In the genomic region with DNA sequence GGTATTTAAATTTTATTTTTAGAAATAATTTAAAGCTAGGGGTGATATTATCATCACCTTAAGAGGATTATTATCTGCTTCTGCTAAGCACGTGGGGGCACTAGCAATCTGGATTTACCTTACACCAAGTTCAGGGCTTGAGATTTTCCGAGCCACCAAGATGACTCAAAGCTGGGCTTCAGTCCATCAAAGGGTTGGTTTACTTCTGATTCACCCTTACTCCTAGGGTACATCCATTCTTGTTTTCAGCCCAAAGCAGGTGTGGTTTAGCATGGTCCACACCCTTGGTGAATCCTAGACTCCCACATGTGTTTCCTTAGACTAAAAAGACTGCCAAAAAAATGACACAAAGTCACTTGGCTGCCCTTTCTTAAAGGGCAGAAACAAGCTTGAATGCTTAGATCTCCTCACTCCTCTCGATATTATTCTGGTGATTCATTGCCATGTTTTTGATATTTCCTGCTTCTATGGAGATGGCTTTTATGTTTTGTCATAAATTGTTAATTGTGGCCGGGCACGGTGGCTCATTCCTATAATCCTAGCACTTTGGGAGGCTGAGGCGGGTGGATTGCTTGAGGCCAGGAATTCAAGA, we compare ENCODE assay signal across 14 cellular contexts. TPM values are rescaled to one million over a fixed set of nuclear protein-coding genes. Genes with fewer than 3 reads are reported as not detected.
DNase-seq lines count a peak whose midpoint lies in the region; TF ChIP-seq lines count a peak whose summit lies in the region.
"Had no signal": no experiment of that assay in that cellular context is flagged by ENCODE, and none has a peak within 500 bp of the region (broad histone marks: within the 10 kb centered on the region; RNA-seq: fewer than 3 reads in every experiment).

No MANE protein-coding gene starts in this region.

- H3K36me3 ChIP-seq in neural progenitor cell, result no peaks in the 10 kb centered on the region
- H3K36me3 ChIP-seq: adrenal gland had no signal

- H3K36me3 Mint-ChIP-seq in HFFc6 (ENCODE audit: low read depth), result no peaks in the 10 kb centered on the region
- no peaks in the 10 kb centered on the region for H3K36me3 Mint-ChIP-seq in neural progenitor cell

- H3K4me3 ChIP-seq in foreskin fibroblast (ENCODE audit: low read depth in 1 of 2, low read length in 2 of 2) (no peak overlapping the region), neural progenitor cell (no peak overlapping the region)
- H3K4me3 ChIP-seq: adrenal gland had no signal

- H3K9ac ChIP-seq in neural progenitor cell, result no peak overlapping the region

- H3K9me3 Mint-ChIP-seq in HFFc6 (no peaks in the 10 kb centered on the region; the same call in 1 of the 2 replicates), neural progenitor cell (peaks cover 2% of the 10 kb centered on the region)

- H3K4me1 Mint-ChIP-seq in HFFc6 (ENCODE audit: low read depth), result peaks cover 23% of the 10 kb centered on the region
- H3K4me1 Mint-ChIP-seq in neural progenitor cell, result no peaks in the 10 kb centered on the region

- DNase-seq in AG08395 (ENCODE audit: low spot score) (peak; percentile 95), HFFc6 (peak; percentile 97), amniotic epithelial cell (ENCODE audit: low read depth) (peak; percentile 62), foreskin fibroblast (peak; percentile 91 to 96), neural progenitor cell (ENCODE audit: low spot score) (no peak), NCI-H2227 (lab: John Stamatoyannopoulos, UW; ENCODE audit: unreplicated experiment) (no peak), NOMO-1 (lab: John Stamatoyannopoulos, UW; ENCODE audit: unreplicated experiment in 2 of 2) (no peak)
- DNase-seq in activated CD4-positive, alpha-beta T cell treated with anti-CD3 and anti-CD28 coated beads for 1 hour, result no peak
- DNase-seq: erythroblast, left colon, NCI-H187 treated with DMSO at 0.1 percent for 48 hours had no signal

- H3K79me2 ChIP-seq in neural progenitor cell (ENCODE audit: low read depth), result no peaks in the 10 kb centered on the region

- H2AFZ ChIP-seq in neural progenitor cell (replicated peaks), result no peak overlapping the region

- no peaks in the 10 kb centered on the region for H4K20me1 ChIP-seq in neural progenitor cell (ENCODE audit: low read depth)

- H3K27ac Mint-ChIP-seq in HFFc6 (peak overlapping the region; percentile 73), neural progenitor cell (no peak overlapping the region)

- H3K27ac ChIP-seq in neural progenitor cell, result no peak overlapping the region
- H3K27ac ChIP-seq: adrenal gland, C4-2B had no signal

- H3F3A ChIP-seq in neural progenitor cell (ENCODE audit: low read depth), result no peaks in the 10 kb centered on the region

- H3K9me3 ChIP-seq in neural progenitor cell (ENCODE audit: low read depth), result no peaks in the 10 kb centered on the region
- H3K9me3 ChIP-seq: adrenal gland had no signal

- H3K4me3 Mint-ChIP-seq in HFFc6, result no peak overlapping the region
- H3K4me3 Mint-ChIP-seq in neural progenitor cell, result no peak overlapping the region

- no peak for TF ChIP-seq CTCF in HFFc6 (IDR thresholded peaks at IDR 0.05)
- no peak for TF ChIP-seq CTCF in foreskin fibroblast (IDR thresholded peaks at IDR 0.05; ENCODE audit: low read depth, low read length)
- no peak for TF ChIP-seq CTCF in neural progenitor cell (IDR thresholded peaks at IDR 0.05)

- no peaks in the 10 kb centered on the region for H3K27me3 ChIP-seq in neural progenitor cell
- H3K27me3 ChIP-seq: adrenal gland had no signal

- H3K27me3 Mint-ChIP-seq in HFFc6 (ENCODE audit: insufficient read depth) (peaks cover 7% of the 10 kb centered on the region; the same call in 1 of the 2 replicates), neural progenitor cell (ENCODE audit: insufficient read depth, low read depth) (no peaks in the 10 kb centered on the region)

- no peak overlapping the region for H3K4me2 ChIP-seq in neural progenitor cell

- H3K4me1 ChIP-seq in neural progenitor cell, result no peaks in the 10 kb centered on the region
- H3K4me1 ChIP-seq: adrenal gland had no signal

RNA-seq across cellular contexts. Expression of a gene that starts 9.8 kb away (rescaled TPM):
- total RNA-seq in HFFc6 (2021; fragmentation: NEBNext Ultra II Directional; extraction: Animal tissue kit (Norgen Biotek cat#: 25700)), result not detected
- total RNA-seq in neural progenitor cell (ENCODE audit: low replicate concordance), result not detected in 2 replicates
- total RNA-seq: adrenal gland; left colon; T-helper 2 cell treated with Interferon-gamma antibody and Interleukin-4, amounts not matched to agents 100 ng/mL and 5 ng/mL, for 36 hours had no signal

Comparison
In these comparisons a context has a peak if more than half of its experiments do, and no peak if none do; other contexts are left out.
1. DNase-seq: peak in AG08395 (single experiment), HFFc6 (single experiment), amniotic epithelial cell (single experiment) and foreskin fibroblast (2 of 2); none in neural progenitor cell (single experiment), activated CD4-positive, alpha-beta T cell treated with anti-CD3 and anti-CD28 coated beads for 1 hour (single experiment), NCI-H2227 (single experiment) and NOMO-1 (0 of 2).